ENCODE assay signal across 17 cellular contexts in the genomic region with DNA sequence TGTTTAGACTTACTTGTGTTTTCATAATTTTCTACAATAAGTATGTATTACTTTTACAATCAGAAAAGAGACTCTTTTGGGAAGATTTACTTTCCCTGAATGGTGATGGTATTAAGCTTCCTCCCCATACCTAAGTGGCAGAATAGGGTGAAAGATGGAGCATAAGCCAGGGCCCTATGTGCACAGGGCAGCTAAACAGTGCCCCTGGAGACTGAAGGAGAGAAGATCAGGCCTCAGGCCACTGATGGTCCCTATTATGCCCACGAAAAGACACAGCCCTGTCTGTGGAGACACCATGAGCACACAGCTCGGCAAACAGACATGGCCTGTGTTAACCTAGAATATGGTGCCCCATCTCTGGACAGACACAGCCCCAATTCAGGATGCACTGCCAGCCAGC.
DNase-seq lines count a peak whose midpoint lies in the region; ATAC-seq and TF ChIP-seq lines count a peak whose summit lies in the region.
"Had no signal": no experiment of that assay in that cellular context is flagged by ENCODE, and none has a peak within 500 bp of the region (broad histone marks: within the 10 kb centered on the region; RNA-seq: fewer than 3 reads in every experiment).

No MANE protein-coding gene starts in this region.

- H3F3A ChIP-seq in SK-N-SH (replicated peaks; ENCODE audit: insufficient read depth) = no peaks in the 10 kb centered on the region

- H3K4me1 ChIP-seq in SK-N-SH (ENCODE audit: control insufficient read depth in 1 of 2, insufficient read depth in 2 of 2, low read depth in 1 of 2, low read length in 1 of 2) = peaks cover 0 to 14% of the 10 kb centered on the region in 2 experiments; a peak in 2 of 4 replicates

- H3K9me3 Mint-ChIP-seq in WTC11 = peaks cover 34% of the 10 kb centered on the region
- H3K9me3 Mint-ChIP-seq in neural crest cell = peaks cover 4% of the 10 kb centered on the region

- DNase-seq in NAMALWA (ENCODE audit: low spot score) (peak; percentile 25), WTC11 (ENCODE audit: low spot score) (no peak), neural crest cell (ENCODE audit: low read depth, low spot score) (no peak), SK-N-SH (no peak), GM13977 (ENCODE audit: low spot score) (no peak)
- DNase-seq in activated CD4-positive, alpha-beta T cell treated with anti-CD3 and anti-CD28 coated beads, Interleukin-2, amount 50 U/mL, for 1 hour = no peak
- DNase-seq: AML-193; CD4-positive, alpha-beta T cell; DMS79 treated with DMSO at 0.1 percent for 48 hours; MV-4-11; NCI-H1436; NCI-H2081; NCI-H510A treated with DMSO at 0.1 percent for 48 hours; PC-3; SHP77; T-helper 2 cell had no signal

- WGBS in SK-N-SH (ENCODE audit: low lambda C conversion rate) = 20% methylated on average over 1 of the region's 2 CpGs

- CTCF ChIA-PET in WTC11 (lab: Charles Lee) = interaction anchor here (1.0 to 2.5 kb wide), 2 partner anchors 30 to 285 kb away, joined by 3 to 13 read pairs; no protein-coding TSS in a partner anchor
- CTCF ChIA-PET in SK-N-SH (lab: Yijun Ruan, JAX) = interaction anchor here (1.1 kb wide), 1 partner anchor 285 kb away, joined by 3 read pairs; no protein-coding TSS in a partner anchor

- no peak overlapping the region for H3K27ac Mint-ChIP-seq in WTC11
- H3K27ac Mint-ChIP-seq in neural crest cell (ENCODE audit: unreplicated experiment) = peak overlapping the region; percentile 62
- H3K27ac Mint-ChIP-seq: CD4-positive, alpha-beta T cell had no signal

- H3K9me3 ChIP-seq in SK-N-SH = 0 out of 2 replicates have a peak, but pooled peaks cover 5% of the 10 kb centered on the region

- H3K36me3 ChIP-seq in SK-N-SH (replicated peaks in 1 of 2; ENCODE audit: control insufficient read depth in 1 of 2, insufficient read depth in 2 of 2, low read length in 1 of 2) = no peaks in the 10 kb centered on the region

- ATAC-seq in WTC11 = peak; percentile 28; the same call in 1 of the 2 replicates
- ATAC-seq: PC-3 had no signal

- H3K36me3 Mint-ChIP-seq in WTC11 (no peaks in the 10 kb centered on the region), neural crest cell (ENCODE audit: low read depth) (peaks cover under 1% of the 10 kb centered on the region)

- no peaks in the 10 kb centered on the region for H3K9me2 ChIP-seq in SK-N-SH

- no peak overlapping the region for H3K4me3 ChIP-seq in SK-N-SH (ENCODE audit: low read depth in 2 of 2, low read length in 1 of 2)

- TF ChIP-seq RAD21 in SK-N-SH (IDR thresholded peaks at IDR 0.05; ENCODE audit: low read length) = no peak

- no peak for TF ChIP-seq EP300 in SK-N-SH (IDR thresholded peaks at IDR 0.05; ENCODE audit: borderline replicate concordance in 1 of 2, low read depth in 1 of 2, low read length in 1 of 2)

- H3K4me3 Mint-ChIP-seq in WTC11 = no peak overlapping the region
- no peak overlapping the region for H3K4me3 Mint-ChIP-seq in neural crest cell
- H3K4me3 Mint-ChIP-seq: CD4-positive, alpha-beta T cell had no signal

- no peak overlapping the region for H3K27ac ChIP-seq in SK-N-SH (ENCODE audit: low read depth in 2 of 2, low read length in 1 of 2)

- H3K27me3 ChIP-seq in SK-N-SH (ENCODE audit: insufficient read depth) = no peaks in the 10 kb centered on the region

- in situ Hi-C loops in GM13977 (cut with MboI; ENCODE audit: low pct_unique_long_range_greater_than_20kb, low sequenced_read_pairs, unreplicated experiment) = no loop called here

- POLR2A ChIA-PET in WTC11 (lab: Charles Lee) = no interaction called here
- POLR2A ChIA-PET in SK-N-SH (lab: Yijun Ruan, JAX) = no interaction called here

- no peak overlapping the region for H3K4me2 ChIP-seq in SK-N-SH

- no peak overlapping the region for H3K9ac ChIP-seq in SK-N-SH

- no peaks in the 10 kb centered on the region for H4K20me1 ChIP-seq in SK-N-SH (ENCODE audit: insufficient read depth)

- H3K79me2 ChIP-seq in SK-N-SH (ENCODE audit: insufficient read depth) = no peaks in the 10 kb centered on the region

- TF ChIP-seq CTCF in GM12872 (IDR thresholded peaks at IDR 0.05; ENCODE audit: insufficient read depth, low read depth, low read length) (peak; percentile 32; the same call in 1 of the 3 replicates), WTC11 (IDR thresholded peaks at IDR 0.05) (no peak), neural crest cell (conservative IDR thresholded peaks at IDR 0.05) (no peak), SK-N-SH (IDR thresholded peaks at IDR 0.05) (no peak), GM13977 (IDR thresholded peaks at IDR 0.05; ENCODE audit: extremely low read depth, insufficient read depth, missing control alignments) (no peak)

- H2AFZ ChIP-seq in SK-N-SH (ENCODE audit: low read depth) = no peak overlapping the region

- H3K4me1 Mint-ChIP-seq in WTC11 = no peaks in the 10 kb centered on the region
- no peaks in the 10 kb centered on the region for H3K4me1 Mint-ChIP-seq in neural crest cell

- H3K27me3 Mint-ChIP-seq in WTC11 (ENCODE audit: low read depth) = peaks cover 2% of the 10 kb centered on the region; the same call in 1 of the 2 replicates
- peaks cover 3% of the 10 kb centered on the region for H3K27me3 Mint-ChIP-seq in neural crest cell (ENCODE audit: low read depth)
- H3K27me3 Mint-ChIP-seq: CD4-positive, alpha-beta T cell had no signal

TF ChIP-seq in WTC11, 78 proteins besides CTCF, POLR2A, EP300 and RAD21:
- no peak for TF ChIP-seq FOXK1 (CRISPR knock-in tag; IDR thresholded peaks at IDR 0.05)
- TF ChIP-seq, protein P1, sequence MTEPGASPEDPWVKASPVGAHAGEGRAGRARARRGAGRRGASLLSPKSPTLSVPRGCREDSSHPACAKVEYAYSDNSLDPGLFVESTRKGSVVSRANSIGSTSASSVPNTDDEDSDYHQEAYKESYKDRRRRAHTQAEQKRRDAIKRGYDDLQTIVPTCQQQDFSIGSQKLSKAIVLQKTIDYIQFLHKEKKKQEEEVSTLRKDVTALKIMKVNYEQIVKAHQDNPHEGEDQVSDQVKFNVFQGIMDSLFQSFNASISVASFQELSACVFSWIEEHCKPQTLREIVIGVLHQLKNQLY (CRISPR knock-in tag; IDR thresholded peaks at IDR 0.05) = no peak
- TF ChIP-seq ZNF121 (CRISPR knock-in tag; IDR thresholded peaks at IDR 0.05) = no peak
- TF ChIP-seq ZNF317 (CRISPR knock-in tag; IDR thresholded peaks at IDR 0.05; ENCODE audit: borderline replicate concordance, low read depth) = no peak
- TF ChIP-seq, protein P2, sequence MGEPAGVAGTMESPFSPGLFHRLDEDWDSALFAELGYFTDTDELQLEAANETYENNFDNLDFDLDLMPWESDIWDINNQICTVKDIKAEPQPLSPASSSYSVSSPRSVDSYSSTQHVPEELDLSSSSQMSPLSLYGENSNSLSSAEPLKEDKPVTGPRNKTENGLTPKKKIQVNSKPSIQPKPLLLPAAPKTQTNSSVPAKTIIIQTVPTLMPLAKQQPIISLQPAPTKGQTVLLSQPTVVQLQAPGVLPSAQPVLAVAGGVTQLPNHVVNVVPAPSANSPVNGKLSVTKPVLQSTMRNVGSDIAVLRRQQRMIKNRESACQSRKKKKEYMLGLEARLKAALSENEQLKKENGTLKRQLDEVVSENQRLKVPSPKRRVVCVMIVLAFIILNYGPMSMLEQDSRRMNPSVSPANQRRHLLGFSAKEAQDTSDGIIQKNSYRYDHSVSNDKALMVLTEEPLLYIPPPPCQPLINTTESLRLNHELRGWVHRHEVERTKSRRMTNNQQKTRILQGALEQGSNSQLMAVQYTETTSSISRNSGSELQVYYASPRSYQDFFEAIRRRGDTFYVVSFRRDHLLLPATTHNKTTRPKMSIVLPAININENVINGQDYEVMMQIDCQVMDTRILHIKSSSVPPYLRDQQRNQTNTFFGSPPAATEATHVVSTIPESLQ (CRISPR knock-in tag; IDR thresholded peaks at IDR 0.05) = no peak

TF ChIP-seq in SK-N-SH, 30 proteins besides CTCF, POLR2A, EP300 and RAD21 (continues in another document):
- TF ChIP-seq, protein P3, sequence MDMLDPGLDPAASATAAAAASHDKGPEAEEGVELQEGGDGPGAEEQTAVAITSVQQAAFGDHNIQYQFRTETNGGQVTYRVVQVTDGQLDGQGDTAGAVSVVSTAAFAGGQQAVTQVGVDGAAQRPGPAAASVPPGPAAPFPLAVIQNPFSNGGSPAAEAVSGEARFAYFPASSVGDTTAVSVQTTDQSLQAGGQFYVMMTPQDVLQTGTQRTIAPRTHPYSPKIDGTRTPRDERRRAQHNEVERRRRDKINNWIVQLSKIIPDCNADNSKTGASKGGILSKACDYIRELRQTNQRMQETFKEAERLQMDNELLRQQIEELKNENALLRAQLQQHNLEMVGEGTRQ (IDR thresholded peaks at IDR 0.05; ENCODE audit: borderline replicate concordance, low read depth, low read length) = no peak
- TF ChIP-seq NRF1 (IDR thresholded peaks at IDR 0.05; ENCODE audit: low read depth, low read length) (no peak), TAF1 (IDR thresholded peaks at IDR 0.05; ENCODE audit: borderline replicate concordance, low read depth, low read length) (no peak), TEAD4 (IDR thresholded peaks at IDR 0.05; ENCODE audit: borderline replicate concordance, insufficient read depth) (no peak), RCOR1 (IDR thresholded peaks at IDR 0.05; ENCODE audit: low read length) (no peak), SMC3 (IDR thresholded peaks at IDR 0.05; ENCODE audit: low read depth, low read length) (no peak), FOXJ3 (CRISPR knock-in tag; IDR thresholded peaks at IDR 0.05) (no peak), MEF2A (IDR thresholded peaks at IDR 0.05; ENCODE audit: borderline replicate concordance, low read depth) (no peak)
- TF ChIP-seq, protein P4, sequence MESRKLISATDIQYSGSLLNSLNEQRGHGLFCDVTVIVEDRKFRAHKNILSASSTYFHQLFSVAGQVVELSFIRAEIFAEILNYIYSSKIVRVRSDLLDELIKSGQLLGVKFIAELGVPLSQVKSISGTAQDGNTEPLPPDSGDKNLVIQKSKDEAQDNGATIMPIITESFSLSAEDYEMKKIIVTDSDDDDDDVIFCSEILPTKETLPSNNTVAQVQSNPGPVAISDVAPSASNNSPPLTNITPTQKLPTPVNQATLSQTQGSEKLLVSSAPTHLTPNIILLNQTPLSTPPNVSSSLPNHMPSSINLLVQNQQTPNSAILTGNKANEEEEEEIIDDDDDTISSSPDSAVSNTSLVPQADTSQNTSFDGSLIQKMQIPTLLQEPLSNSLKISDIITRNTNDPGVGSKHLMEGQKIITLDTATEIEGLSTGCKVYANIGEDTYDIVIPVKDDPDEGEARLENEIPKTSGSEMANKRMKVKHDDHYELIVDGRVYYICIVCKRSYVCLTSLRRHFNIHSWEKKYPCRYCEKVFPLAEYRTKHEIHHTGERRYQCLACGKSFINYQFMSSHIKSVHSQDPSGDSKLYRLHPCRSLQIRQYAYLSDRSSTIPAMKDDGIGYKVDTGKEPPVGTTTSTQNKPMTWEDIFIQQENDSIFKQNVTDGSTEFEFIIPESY (IDR thresholded peaks at IDR 0.05; ENCODE audit: borderline replicate concordance, low read depth) = no peak
